8 cellular contexts compared by ENCODE assay signal in genomic region chr22:24270556-24271405, GRCh38. TPM values are rescaled to one million over a fixed set of nuclear protein-coding genes. Genes with fewer than 3 reads are reported as not detected.
A peak's percentile ranks its signal among the peaks of the same experiment; 100 is the strongest.
DNase-seq lines count a peak whose midpoint lies in the region; ATAC-seq and TF ChIP-seq lines count a peak whose summit lies in the region.

Gene SPECC1L (plus strand): TSS chr22:24270831. CDS start chr22:24302232, 31,401 bp downstream.

- H3K27ac ChIP-seq in left ventricle myocardium inferior (replicated peaks), result peak within 1 kb of the TSS; percentile 94
- peak within 1 kb of the TSS; percentile 97 for H3K27ac ChIP-seq in psoas muscle
- peak within 1 kb of the TSS; percentile 82 for H3K27ac ChIP-seq in urinary bladder (ENCODE audit: low read depth)

- DNase-seq in GM13977 (ENCODE audit: low spot score) (peak; percentile 94), NCI-H146 treated with DMSO at 0.1 percent for 48 hours (lab: John Stamatoyannopoulos, UW; ENCODE audit: unreplicated experiment) (peak; percentile 58), amniotic stem cell (lab: John Stamatoyannopoulos, UW) (peak; percentile 70), left ventricle myocardium inferior (peak; percentile 94), psoas muscle (peak; percentile 97)

- peaks cover 25% of the 10 kb centered on the region for H3K4me1 Mint-ChIP-seq in T-helper 1 cell treated with Interleukin-12 subunit alpha and Interleukin-12 subunit beta and Interleukin-4 antibody, amounts not matched to agents 30 μg/mL and 1 μg/mL, for 36 hours (ENCODE audit: low read depth)

- H3K27me3 Mint-ChIP-seq in T-helper 1 cell treated with Interleukin-12 subunit alpha and Interleukin-12 subunit beta and Interleukin-4 antibody, amounts not matched to agents 30 μg/mL and 1 μg/mL, for 36 hours (ENCODE audit: low read depth), result no peaks in the 10 kb centered on the region

- ATAC-seq in HG02884 (IDR thresholded peaks at IDR 0.05; ENCODE audit: unreplicated experiment) (peak; percentile 85), psoas muscle (peak; percentile 95 to 97 (median 96))

- WGBS in psoas muscle, 3 donors, result 0 to 1% (median 0%) methylated on average over 51 to 90 of the region's 90 CpGs
- under 1% methylated on average over 90 of the region's 90 CpGs for WGBS in urinary bladder

- no peaks in the 10 kb centered on the region for H3K27me3 ChIP-seq in left ventricle myocardium inferior (ENCODE audit: low read depth)
- H3K27me3 ChIP-seq in psoas muscle (ENCODE audit: insufficient read depth in 3 of 3, low read length in 2 of 3), result no peaks in the 10 kb centered on the region

- H3K9me3 ChIP-seq in left ventricle myocardium inferior (replicated peaks), result no peaks in the 10 kb centered on the region
- no peaks in the 10 kb centered on the region for H3K9me3 ChIP-seq in psoas muscle

- H3K27ac Mint-ChIP-seq in T-helper 1 cell treated with Interleukin-12 subunit alpha and Interleukin-12 subunit beta and Interleukin-4 antibody, amounts not matched to agents 30 μg/mL and 1 μg/mL, for 36 hours, result peak within 1 kb of the TSS; percentile 77

- in situ Hi-C loops in GM13977 (cut with MboI; ENCODE audit: low pct_unique_long_range_greater_than_20kb, low sequenced_read_pairs, unreplicated experiment), result no loop called here

- peaks cover 8% of the 10 kb centered on the region for H3K36me3 Mint-ChIP-seq in T-helper 1 cell treated with Interleukin-12 subunit alpha and Interleukin-12 subunit beta and Interleukin-4 antibody, amounts not matched to agents 30 μg/mL and 1 μg/mL, for 36 hours (ENCODE audit: low read depth)

- peak within 1 kb of the TSS; percentile 85 for H3K4me3 Mint-ChIP-seq in T-helper 1 cell treated with Interleukin-12 subunit alpha and Interleukin-12 subunit beta and Interleukin-4 antibody, amounts not matched to agents 30 μg/mL and 1 μg/mL, for 36 hours

- H3K9me3 Mint-ChIP-seq in T-helper 1 cell treated with Interleukin-12 subunit alpha and Interleukin-12 subunit beta and Interleukin-4 antibody, amounts not matched to agents 30 μg/mL and 1 μg/mL, for 36 hours, result no peaks in the 10 kb centered on the region

- TF ChIP-seq CTCF in GM13977 (IDR thresholded peaks at IDR 0.05; ENCODE audit: extremely low read depth, insufficient read depth, missing control alignments) (peak; percentile 11), left ventricle myocardium inferior (IDR thresholded peaks at IDR 0.05; ENCODE audit: borderline replicate concordance) (peak; percentile 39), psoas muscle (IDR thresholded peaks at IDR 0.05) (peak; percentile 17)

- H3K4me1 ChIP-seq in left ventricle myocardium inferior, result peaks cover 51% of the 10 kb centered on the region
- H3K4me1 ChIP-seq in psoas muscle, result peaks cover 37% of the 10 kb centered on the region
- H3K4me1 ChIP-seq in urinary bladder (ENCODE audit: insufficient read depth), result no peaks in the 10 kb centered on the region

- H3K36me3 ChIP-seq in left ventricle myocardium inferior (no peaks in the 10 kb centered on the region), psoas muscle (ENCODE audit: insufficient read depth in 1 of 2, low read depth in 1 of 2) (no peaks in the 10 kb centered on the region), urinary bladder (ENCODE audit: insufficient read depth) (no peaks in the 10 kb centered on the region)

- intact Hi-C loops in left ventricle myocardium inferior (cut with micrococcal nuclease) (no loop called here), psoas muscle (cut with DNase I) (loop anchor here in 1 of 2 donors (5.0 kb wide), 1 partner anchor 528 kb away; no protein-coding TSS in a partner anchor)

- peak within 1 kb of the TSS; percentile 90 for H3K4me3 ChIP-seq in left ventricle myocardium inferior
- H3K4me3 ChIP-seq in psoas muscle, result peak within 1 kb of the TSS; percentile 89
- H3K4me3 ChIP-seq in urinary bladder (ENCODE audit: low read depth, low read length), result peak within 1 kb of the TSS; percentile 90

RNA-seq across cellular contexts. Expression of gene SPECC1L, which starts in this region (rescaled TPM):
- total RNA-seq in left ventricle myocardium inferior (51.9 TPM), psoas muscle (10 to 100 TPM; 23.6 to 29.9 (median 28.5) TPM), urinary bladder (50.3 TPM)
- polyA plus RNA-seq in psoas muscle (10 to 100 TPM in 1 of 3 donors, 1 to 10 TPM in 2; 6.8 to 17.6 (median 7.8) TPM), urinary bladder (29.8 TPM)

Comparison
In these comparisons a context has a peak if more than half of its experiments do, and no peak if none do; other contexts are left out.
1. Peak in every context shown above with its lines: DNase-seq, ATAC-seq, H3K4me3 ChIP-seq and H3K27ac ChIP-seq.